In the genomic region with DNA sequence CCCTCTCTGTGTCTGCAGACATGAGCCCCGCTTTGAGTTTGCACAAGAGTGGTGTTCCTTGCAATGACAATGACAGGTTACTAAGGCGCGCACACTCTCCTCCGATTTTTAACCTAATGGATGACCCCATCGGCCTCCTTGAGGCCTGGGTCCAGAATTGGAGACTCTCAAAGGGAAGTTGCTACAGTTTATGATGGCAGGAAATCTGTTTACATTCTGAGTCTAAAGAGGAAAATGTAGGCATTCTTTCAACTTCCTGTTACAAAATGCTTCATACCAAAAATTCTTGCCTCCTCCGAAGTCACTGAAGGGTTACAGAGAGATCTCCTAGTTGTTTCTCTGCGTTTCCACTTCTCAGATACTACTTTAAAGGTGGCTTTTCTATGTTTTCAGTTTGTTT, we compare ENCODE assay signal across 15 cellular contexts.
DNase-seq lines count a peak whose midpoint lies in the region; ATAC-seq and TF ChIP-seq lines count a peak whose summit lies in the region.
"Had no signal": no experiment of that assay in that cellular context is flagged by ENCODE, and none has a peak within 500 bp of the region (broad histone marks: within the 10 kb centered on the region; RNA-seq: fewer than 3 reads in every experiment).

No MANE protein-coding gene starts in this region.

- no peaks in the 10 kb centered on the region for H3K36me3 ChIP-seq in SJSA1
- no peaks in the 10 kb centered on the region for H3K36me3 ChIP-seq in skeletal muscle satellite cell (ENCODE audit: insufficient read depth, low read length)
- H3K36me3 ChIP-seq in upper lobe of left lung: no peaks in the 10 kb centered on the region

- H3K27me3 ChIP-seq in SJSA1 (replicated peaks): no peaks in the 10 kb centered on the region
- no peaks in the 10 kb centered on the region for H3K27me3 ChIP-seq in skeletal muscle satellite cell (ENCODE audit: control insufficient read depth, insufficient read depth, low read length)
- H3K27me3 ChIP-seq in upper lobe of left lung: no peaks in the 10 kb centered on the region

- ATAC-seq in upper lobe of left lung (ENCODE audit: low FRiP score in 2 of 2) (no peak), GM18861 (IDR thresholded peaks at IDR 0.05; ENCODE audit: unreplicated experiment) (no peak)
- ATAC-seq: left lobe of liver had no signal

- H3K27ac ChIP-seq in SJSA1 (peak overlapping the region; percentile 77), upper lobe of left lung (peak overlapping the region in 1 of 4 donors; percentile 19)

- TF ChIP-seq POLR2A in upper lobe of left lung (IDR thresholded peaks at IDR 0.05): no peak

- H3K9ac ChIP-seq in skeletal muscle satellite cell (ENCODE audit: low read depth, low read length): peak overlapping the region; percentile 30

- TF ChIP-seq EP300 in upper lobe of left lung (IDR thresholded peaks at IDR 0.05): no peak

- no peaks in the 10 kb centered on the region for H3K9me3 ChIP-seq in SJSA1 (replicated peaks)
- H3K9me3 ChIP-seq in skeletal muscle satellite cell (replicated peaks; ENCODE audit: low read length): no peaks in the 10 kb centered on the region
- H3K9me3 ChIP-seq in upper lobe of left lung: no peaks in the 10 kb centered on the region

- TF ChIP-seq CTCF in fibroblast of the aortic adventitia (IDR thresholded peaks at IDR 0.05; ENCODE audit: insufficient read depth, low read length) (no peak), upper lobe of left lung (IDR thresholded peaks at IDR 0.05) (no peak)

- H3K4me3 ChIP-seq in SJSA1 (no peak overlapping the region), fibroblast of the aortic adventitia (ENCODE audit: low read depth, low read length) (no peak overlapping the region), skeletal muscle satellite cell (ENCODE audit: low read length) (no peak overlapping the region), upper lobe of left lung (no peak overlapping the region)

- DNase-seq in GM03348 (ENCODE audit: low spot score): peak; percentile 69
- DNase-seq in SJSA1 (ENCODE audit: low read depth in 1 of 2, low spot score in 2 of 2): peak in 1 of 2 experiments; percentile 72
- DNase-seq in fibroblast of the aortic adventitia (ENCODE audit: low read depth): peak; percentile 56
- DNase-seq in upper lobe of left lung: no peak
- no peak for DNase-seq in activated naive CD4-positive, alpha-beta T cell treated with Interleukin-2 at 50 U/mL for 16 hours
- DNase-seq: activated CD4-positive, alpha-beta T cell treated with anti-CD3 and anti-CD28 coated beads, Interleukin-2, amount 10 ng/mL, durations not matched to agents 7 days and 5 days; activated T-cell treated with anti-CD3 and anti-CD28 coated beads, Interleukin-2, amount 50 U/mL, for 48 hours; amygdala; DMS 273 treated with DMSO at 0.1 percent for 48 hours; NCI-H1092 treated with DMSO at 0.1 percent for 48 hours; NCI-H510A; T-helper 2 cell had no signal

- 22% methylated on average over 7 of the region's 7 CpGs for WGBS in upper lobe of left lung, 2 donors

- H3K4me1 ChIP-seq in SJSA1 (replicated peaks) (peaks cover 60% of the 10 kb centered on the region), skeletal muscle satellite cell (ENCODE audit: control insufficient read depth, insufficient read depth, low read length) (peaks cover 45% of the 10 kb centered on the region), upper lobe of left lung (peaks cover 11 to 22% (median 16%) of the 10 kb centered on the region in 4 donors)

- peak overlapping the region; percentile 38 for H3K4me2 ChIP-seq in skeletal muscle satellite cell (ENCODE audit: low read length)

Comparison
In these comparisons a context has a peak if more than half of its experiments do, and no peak if none do; other contexts are left out.
1. DNase-seq: peak in GM03348 (single experiment) and fibroblast of the aortic adventitia (single experiment); none in upper lobe of left lung (0 of 2) and activated naive CD4-positive, alpha-beta T cell treated with Interleukin-2 at 50 U/mL for 16 hours (single experiment).